Comparison of ENCODE assay signal across 35 cellular contexts in the genomic region with DNA sequence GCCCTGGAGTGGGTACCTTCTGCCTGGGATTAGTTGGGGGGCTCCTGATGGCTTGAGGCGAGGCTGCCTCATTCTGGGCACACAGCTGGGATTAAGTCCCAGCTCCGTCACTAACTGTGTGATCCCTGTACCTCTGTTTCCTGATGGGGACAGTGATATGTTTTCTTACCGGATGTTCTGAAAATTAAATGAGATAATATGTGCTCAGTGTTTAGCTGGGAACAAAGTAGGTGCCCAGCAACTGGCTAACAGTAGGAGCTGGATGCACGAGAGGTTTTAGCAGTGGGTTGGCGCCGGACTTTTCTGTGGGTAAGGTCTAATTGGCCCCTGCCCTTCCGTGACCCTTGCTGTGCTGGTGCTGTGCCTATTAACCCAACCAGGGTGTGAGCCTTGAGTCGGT.
"Had no signal": no experiment of that assay in that cellular context is flagged by ENCODE, and none has a peak within 500 bp of the region (broad histone marks: within the 10 kb centered on the region; RNA-seq: fewer than 3 reads in every experiment).

No MANE protein-coding gene starts in this region.

- DNase-seq: Karpas-422, Kasumi-1, KG1, MG63, MM.1S, MV-4-11, NCI-H1048, NCI-H1092, NCI-H1105, NCI-H1105 treated with DMSO at 0.1 percent for 48 hours, NCI-H1417, NCI-H1417 treated with DMSO at 0.1 percent for 48 hours, NCI-H1436, NCI-H1436 treated with DMSO at 0.1 percent for 48 hours, NCI-H146, NCI-H1694, NCI-H1694 treated with DMSO at 0.1 percent for 48 hours, NCI-H187, NCI-H187 treated with DMSO at 0.1 percent for 48 hours, NCI-H1930, NCI-H2029, NCI-H2029 treated with DMSO at 0.1 percent for 48 hours, NCI-H2081, NCI-H2081 treated with DMSO at 0.1 percent for 48 hours, NCI-H2107, NCI-H2171, NCI-H2171 treated with DMSO at 0.1 percent for 48 hours, NCI-H226, NCI-H345, NCI-H446, NCI-H446 treated with DMSO at 0.1 percent for 48 hours, NCI-H510A, NCI-H510A treated with DMSO at 0.1 percent for 48 hours, NCI-H524 had no signal

- H3K4me3 ChIP-seq: MG63 had no signal

- H3K36me3 ChIP-seq: MG63 had no signal

- H3K27ac ChIP-seq: KMS-11 had no signal

- H3K9me3 ChIP-seq: MG63 had no signal
